20 cellular contexts compared by ENCODE assay signal in genomic region chr13:32622827-32623226, GRCh38. TPM values are rescaled to one million over a fixed set of nuclear protein-coding genes. Genes with fewer than 3 reads are reported as not detected.
DNase-seq lines count a peak whose midpoint lies in the region; ATAC-seq, FAIRE-seq and TF ChIP-seq lines count a peak whose summit lies in the region.
"Had no signal": no experiment of that assay in that cellular context is flagged by ENCODE, and none has a peak within 500 bp of the region (broad histone marks: within the 10 kb centered on the region; RNA-seq: fewer than 3 reads in every experiment).

No MANE protein-coding gene starts in this region.

- no peak for ATAC-seq in HG02938 (IDR thresholded peaks at IDR 0.05; ENCODE audit: unreplicated experiment)
- ATAC-seq: esophagus mucosa, PC-3, upper lobe of right lung had no signal

- no peak overlapping the region for H3K9ac ChIP-seq in trophoblast cell (ENCODE audit: low read length)
- H3K9ac ChIP-seq: SK-N-SH had no signal

- WGBS in trophoblast cell (ENCODE audit: extremely low coverage, insufficient coverage, insufficient read length): no CpG with 5 or more reads among the region's 3 CpGs
- 91 to 100% (median 95%) methylated on average over 3 of the region's 3 CpGs for WGBS in spleen, 5 donors

- no peak overlapping the region for H3K4me2 ChIP-seq in trophoblast cell (ENCODE audit: low read length)
- H3K4me2 ChIP-seq: SK-N-SH had no signal

- peak; percentile 58 for FAIRE-seq in GM12891 (lab: Jason Lieb, UNC)
- FAIRE-seq: TTC549 had no signal

- peaks cover 5% of the 10 kb centered on the region for H3K79me2 ChIP-seq in trophoblast cell (ENCODE audit: control insufficient read depth, insufficient read depth, low read length, poor library complexity)

- no peak overlapping the region for H2BK120ac ChIP-seq in trophoblast cell (ENCODE audit: insufficient read depth, low read length, poor library complexity)

- no peak overlapping the region for H4K91ac ChIP-seq in trophoblast cell (ENCODE audit: low read depth, low read length)

- no peaks in the 10 kb centered on the region for H3K4me1 ChIP-seq in trophoblast cell (ENCODE audit: control insufficient read depth in 1 of 2, insufficient read depth in 2 of 2, low read length in 2 of 2)
- peaks cover 0 to 35% (median 15%) of the 10 kb centered on the region in 6 donors for H3K4me1 ChIP-seq in spleen

- H3K36me3 ChIP-seq in trophoblast cell (ENCODE audit: control insufficient read depth in 1 of 2, insufficient read depth in 2 of 2, low read length in 2 of 2) (peaks cover 0 to 2% of the 10 kb centered on the region in 2 experiments), spleen (no peaks in the 10 kb centered on the region)
- H3K36me3 ChIP-seq: upper lobe of right lung had no signal

- no peak overlapping the region for H2AK5ac ChIP-seq in trophoblast cell (ENCODE audit: low read length)

- intact Hi-C loops in spleen (cut with DNase I; ENCODE audit: low total_unique reads): no loop called here

- H3K4me3 ChIP-seq in trophoblast cell (ENCODE audit: low read depth, low read length) (no peak overlapping the region), spleen (no peak overlapping the region)
- H3K4me3 ChIP-seq: upper lobe of right lung had no signal

- no peak overlapping the region for H3K14ac ChIP-seq in trophoblast cell (ENCODE audit: low read length)

- H3K4ac ChIP-seq in trophoblast cell (ENCODE audit: low read depth, low read length): peak overlapping the region; percentile 19

- H3K79me1 ChIP-seq in trophoblast cell (ENCODE audit: low read length): no peaks in the 10 kb centered on the region

- DNase-seq in activated naive CD4-positive, alpha-beta T cell treated with Interleukin-2 at 50 U/mL for 16 hours: peak; percentile 9
- DNase-seq in activated naive CD4-positive, alpha-beta T cell (lab: John Stamatoyannopoulos, UW): no peak
- DNase-seq in GM12891 (ENCODE audit: insufficient read length, low spot score): no peak
- peak; percentile 9 for DNase-seq in RKO (ENCODE audit: low spot score)
- no peak for DNase-seq in trophoblast cell
- no peak for DNase-seq in effector CD4-positive, alpha-beta T cell
- no peak for DNase-seq in spleen
- DNase-seq: activated effector memory CD4-positive, alpha-beta T cell treated with anti-CD3 and anti-CD28 coated beads, Interleukin-2, amount 50 U/mL, for 16 hours; amniotic stem cell; EL; glutamatergic neuron; MM.1S; NCI-H2029; NCI-H524 treated with DMSO at 0.1 percent for 48 hours; PC-3; SK-N-SH; upper lobe of right lung had no signal

- H3K18ac ChIP-seq in trophoblast cell (ENCODE audit: low read length): no peak overlapping the region

- no peak overlapping the region for H2BK5ac ChIP-seq in trophoblast cell (ENCODE audit: low read depth, low read length, poor library complexity)

- H3K23ac ChIP-seq in trophoblast cell (ENCODE audit: low read length): no peak overlapping the region

- no peak for TF ChIP-seq CTCF in spleen (IDR thresholded peaks at IDR 0.05 in 8 of 11, conservative IDR thresholded peaks at IDR 0.05 in 3 of 11)

- H3K27ac ChIP-seq in trophoblast cell (ENCODE audit: low read depth, low read length): no peak overlapping the region
- H3K27ac ChIP-seq in spleen: no peak overlapping the region
- H3K27ac ChIP-seq: upper lobe of right lung had no signal

- no peak overlapping the region for H4K8ac ChIP-seq in trophoblast cell (ENCODE audit: low read depth, low read length)

- no peak overlapping the region for H2BK12ac ChIP-seq in trophoblast cell (ENCODE audit: low read length)

- H2AFZ ChIP-seq in trophoblast cell (ENCODE audit: insufficient read depth, low read length, poor library complexity): no peak overlapping the region

- H3K27me3 ChIP-seq in trophoblast cell (ENCODE audit: insufficient read depth, low read length) (no peaks in the 10 kb centered on the region), spleen (replicated peaks in 1 of 7) (no peaks in the 10 kb centered on the region)
- H3K27me3 ChIP-seq: upper lobe of right lung had no signal

- no peaks in the 10 kb centered on the region for H3K9me3 ChIP-seq in trophoblast cell (ENCODE audit: insufficient read depth, low read depth, low read length)
- H3K9me3 ChIP-seq in spleen: peaks cover 2 to 48% (median 32%) of the 10 kb centered on the region in 8 donors

- H4K12ac ChIP-seq in trophoblast cell (ENCODE audit: low read depth, low read length): no peak overlapping the region

- TF ChIP-seq POLR2A in GM12891 (IDR thresholded peaks at IDR 0.05; ENCODE audit: low read depth, low read length) (no peak), spleen (IDR thresholded peaks at IDR 0.05) (no peak)

TF ChIP-seq in GM12891, 5 proteins besides CTCF, POLR2A, EP300 and RAD21:
- TF ChIP-seq PAX5 (IDR thresholded peaks at IDR 0.05; ENCODE audit: insufficient read depth, low read length, severe bottlenecking): no peak
- TF ChIP-seq POU2F2 (IDR thresholded peaks at IDR 0.05; ENCODE audit: low read depth, low read length): no peak
- no peak for TF ChIP-seq POLR2AphosphoS5 (IDR thresholded peaks at IDR 0.05; ENCODE audit: low read depth, low read length)
- TF ChIP-seq SPI1 (IDR thresholded peaks at IDR 0.05; ENCODE audit: low read depth, low read length): no peak
- TF ChIP-seq TAF1 (IDR thresholded peaks at IDR 0.05; ENCODE audit: low read depth, low read length): no peak
TF ChIP-seq in GM12891: peak in this region for 0.

RNA-seq across cellular contexts. Expression of gene PDS5B, which starts 36.6 kb away (rescaled TPM):
- polyA plus RNA-seq in GM12891 (2012; ENCODE audit: low read depth, missing spikeins): 16.9 TPM
- polyA plus RNA-seq in trophoblast cell (2013): 33.8 and 36.8 TPM in 2 replicates
- total RNA-seq in spleen: 10 to 100 TPM; 48.7 to 65.9 (median 55.7) TPM
- polyA plus RNA-seq in spleen: 1 to 10 TPM; 4.5 to 8.1 (median 6.1) TPM

Comparison
In these comparisons a context has a peak if more than half of its experiments do, and no peak if none do; other contexts are left out.
1. DNase-seq: peak in activated naive CD4-positive, alpha-beta T cell treated with Interleukin-2 at 50 U/mL for 16 hours (single experiment) and RKO (single experiment); none in activated naive CD4-positive, alpha-beta T cell (0 of 4), GM12891 (single experiment), trophoblast cell (0 of 2), effector CD4-positive, alpha-beta T cell (single experiment) and spleen (single experiment).